8 cellular contexts compared by ENCODE assay signal in the genomic region with DNA sequence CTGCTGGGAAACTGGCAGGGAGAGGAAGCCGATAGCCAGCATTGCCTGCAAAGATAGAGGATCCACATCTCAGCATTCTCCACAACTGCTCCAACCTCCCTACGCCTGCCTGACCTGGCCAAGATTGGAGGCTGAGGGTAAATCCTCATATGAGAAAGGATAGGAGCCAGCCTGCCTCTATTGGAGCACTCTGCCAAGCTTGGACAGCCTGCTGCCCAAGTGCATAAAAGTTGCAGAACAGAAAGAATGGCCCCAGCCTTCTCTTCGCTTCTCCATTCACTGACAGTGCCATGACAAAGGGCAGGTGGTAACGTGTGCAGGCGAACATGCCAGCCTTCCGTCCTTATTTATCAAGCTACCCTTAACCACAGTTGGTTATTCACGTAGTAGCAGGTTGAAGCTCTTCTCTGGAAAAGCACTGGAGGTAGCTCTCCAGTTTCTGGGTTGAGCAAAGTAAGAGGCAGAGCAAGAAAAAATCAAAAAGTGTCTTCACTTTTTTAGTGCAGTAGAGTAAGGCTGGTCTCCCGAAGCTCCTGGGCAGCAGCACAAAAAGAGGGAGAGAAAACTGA. TPM values are rescaled to one million over a fixed set of nuclear protein-coding genes. Genes with fewer than 3 reads are reported as not detected.
A peak's percentile ranks its signal among the peaks of the same experiment; 100 is the strongest.
DNase-seq lines count a peak whose midpoint lies in the region; ATAC-seq and TF ChIP-seq lines count a peak whose summit lies in the region.

No MANE protein-coding gene starts in this region.

- peak overlapping the region; percentile 85 for H3K27ac Mint-ChIP-seq in stimulated activated effector memory CD8-positive, alpha-beta T cell treated with anti-CD3 and anti-CD28 coated beads, Interleukin-12 subunit alpha, Interleukin-12 subunit beta, amount 100 ng/mL, for 72 hours

- peaks cover 18% of the 10 kb centered on the region for H3K36me3 Mint-ChIP-seq in stimulated activated effector memory CD8-positive, alpha-beta T cell treated with anti-CD3 and anti-CD28 coated beads, Interleukin-12 subunit alpha, Interleukin-12 subunit beta, amount 100 ng/mL, for 72 hours

- no peaks in the 10 kb centered on the region for H3K79me2 ChIP-seq in OCI-LY7 (ENCODE audit: insufficient read depth, low read depth, low read length)

- peak overlapping the region; percentile 52 for H3K4me3 ChIP-seq in OCI-LY7 (ENCODE audit: low read depth, low read length, poor library complexity, severe bottlenecking)
- H3K4me3 ChIP-seq in esophagus muscularis mucosa: peak overlapping the region in 1 of 4 donors; percentile 21

- CTCF ChIA-PET in OCI-LY7 (lab: Charles Lee; ENCODE audit: unreplicated experiment): interaction anchor here (0.6 to 3.8 kb wide), 8 partner anchors 8 to 69 kb away, joined by 3 to 81 read pairs (median 3); no protein-coding TSS in a partner anchor

- H3K36me3 ChIP-seq in OCI-LY7 (ENCODE audit: insufficient read depth, low read length) (no peaks in the 10 kb centered on the region), esophagus muscularis mucosa (no peaks in the 10 kb centered on the region)

- POLR2A ChIA-PET in OCI-LY7 (lab: Charles Lee): interaction anchor here (0.9 to 12.3 kb wide), 10 partner anchors 9 to 69 kb away, joined by 4 to 146 read pairs (median 4); a partner anchor contains a TSS

- peaks cover 79% of the 10 kb centered on the region for H3K4me1 Mint-ChIP-seq in stimulated activated effector memory CD8-positive, alpha-beta T cell treated with anti-CD3 and anti-CD28 coated beads, Interleukin-12 subunit alpha, Interleukin-12 subunit beta, amount 100 ng/mL, for 72 hours

- intact Hi-C loops in OCI-LY7 (cut with micrococcal nuclease; ENCODE audit: unreplicated experiment): no loop called here
- intact Hi-C loops in esophagus muscularis mucosa (cut with DNase I): no loop called here

- peak overlapping the region; percentile 88; the same call in 1 of the 2 replicates for H3K4me2 ChIP-seq in OCI-LY7 (ENCODE audit: low read length)

- H3K9me3 ChIP-seq in OCI-LY7 (ENCODE audit: low read length): no peaks in the 10 kb centered on the region
- no peaks in the 10 kb centered on the region for H3K9me3 ChIP-seq in esophagus muscularis mucosa

- no peaks in the 10 kb centered on the region for H4K20me1 ChIP-seq in OCI-LY7 (ENCODE audit: insufficient read depth, low read length)

- H3K27me3 ChIP-seq in esophagus muscularis mucosa: no peaks in the 10 kb centered on the region

- H3K9me3 Mint-ChIP-seq in stimulated activated effector memory CD8-positive, alpha-beta T cell treated with anti-CD3 and anti-CD28 coated beads, Interleukin-12 subunit alpha, Interleukin-12 subunit beta, amount 100 ng/mL, for 72 hours: no peaks in the 10 kb centered on the region

- 54% methylated on average over 8 of the region's 8 CpGs for WGBS in esophagus muscularis mucosa

- H3K27ac ChIP-seq in OCI-LY7 (ENCODE audit: low read depth, low read length, poor library complexity, severe bottlenecking) (no peak overlapping the region), esophagus muscularis mucosa (replicated peaks in 1 of 4) (peak overlapping the region; percentile 83 to 90 (median 86))

- DNase-seq in NCI-H1694 treated with DMSO at 0.1 percent for 48 hours (lab: John Stamatoyannopoulos, UW) (peak; percentile 45), NCI-H1694 (lab: John Stamatoyannopoulos, UW) (no peak), OCI-LY7 (ENCODE audit: low spot score) (no peak), esophagus muscularis mucosa (ENCODE audit: extremely low spot score) (no peak), SHP77 treated with DMSO at 0.1 percent for 48 hours (lab: John Stamatoyannopoulos, UW) (no peak)
- DNase-seq in stimulated activated effector memory CD8-positive, alpha-beta T cell treated with anti-CD3 and anti-CD28 coated beads, Interleukin-12 subunit alpha, Interleukin-12 subunit beta, amount 100 ng/mL, for 72 hours (ENCODE audit: low spot score in 2 of 2): no peak

- peak overlapping the region; percentile 92 for H3K4me3 Mint-ChIP-seq in stimulated activated effector memory CD8-positive, alpha-beta T cell treated with anti-CD3 and anti-CD28 coated beads, Interleukin-12 subunit alpha, Interleukin-12 subunit beta, amount 100 ng/mL, for 72 hours

- H3K4me1 ChIP-seq in OCI-LY7 (ENCODE audit: insufficient read depth, low read length, poor library complexity, severe bottlenecking) (peaks cover 85% of the 10 kb centered on the region), esophagus muscularis mucosa (peaks cover 85 to 95% (median 94%) of the 10 kb centered on the region in 4 donors)

- ATAC-seq in stimulated activated effector memory CD8-positive, alpha-beta T cell treated with anti-CD3 and anti-CD28 coated beads, Interleukin-12 subunit alpha, Interleukin-12 subunit beta, amount 100 ng/mL, for 72 hours: no peak
- ATAC-seq in HG03097 (IDR thresholded peaks at IDR 0.05; ENCODE audit: low FRiP score, unreplicated experiment): no peak
- ATAC-seq in GM21737 (IDR thresholded peaks at IDR 0.05; ENCODE audit: unreplicated experiment): no peak

- TF ChIP-seq CTCF in OCI-LY7 (conservative IDR thresholded peaks at IDR 0.05; ENCODE audit: low read length): no peak
- TF ChIP-seq CTCF in esophagus muscularis mucosa (IDR thresholded peaks at IDR 0.05): no peak

- no peaks in the 10 kb centered on the region for H3K9me2 ChIP-seq in OCI-LY7 (ENCODE audit: insufficient read depth, low read length)

- no peak for TF ChIP-seq POLR2A in esophagus muscularis mucosa (IDR thresholded peaks at IDR 0.05; ENCODE audit: low read depth)

- no peak for TF ChIP-seq EP300 in esophagus muscularis mucosa (IDR thresholded peaks at IDR 0.05)

- BruUV-seq in OCI-LY7 (replicated peaks; lab: Mats Ljungman, UMichigan): no TSS peak

- H2AFZ ChIP-seq in OCI-LY7 (ENCODE audit: low read length): peak overlapping the region; percentile 83; the same call in 1 of the 2 replicates

RNA-seq across cellular contexts. Expression of a gene that starts 4.3 kb away (rescaled TPM):
- 4.8 and 5.3 TPM in 2 replicates for total RNA-seq in OCI-LY7 (2014; rRNA removed; shearing (Covaris generic))
- total RNA-seq in OCI-LY7 (2022) (11.1 and 11.3 TPM in 2 replicates), esophagus muscularis mucosa (1 to 10 TPM; 4.6 to 8.3 (median 6.3) TPM)

RNA-seq across cellular contexts. Expression of a gene that starts 56.5 kb away (rescaled TPM):
- 192 and 215 TPM in 2 replicates for total RNA-seq in OCI-LY7 (2014; rRNA removed; shearing (Covaris generic))
- total RNA-seq in OCI-LY7 (2022) (162 and 166 TPM in 2 replicates), esophagus muscularis mucosa (1 to 10 TPM in 1 of 4 donors, under 1 TPM in 2, not detected in 1; 0.06 to 1.3 (median 0.17) TPM)

Comparison
In these comparisons a context has a peak if more than half of its experiments do, and no peak if none do; other contexts are left out.
1. RNA of a gene that starts 56.5 kb away (total RNA-seq): 162 to 215 TPM in OCI-LY7; 0.06 to 1.3 TPM in esophagus muscularis mucosa; every median in the first group is over 10 times any median in the second.